6 cellular contexts compared by ENCODE assay signal in genomic region chr5:160349249-160349965, GRCh38. TPM values are rescaled to one million over a fixed set of nuclear protein-coding genes. Genes with fewer than 3 reads are reported as not detected.
"Had no signal": no experiment of that assay in that cellular context is flagged by ENCODE, and none has a peak within 500 bp of the region (broad histone marks: within the 10 kb centered on the region; RNA-seq: fewer than 3 reads in every experiment).

No MANE protein-coding gene starts in this region.

- H3K9me3 Mint-ChIP-seq: GM23338, H9 had no signal

- H3K4me1 Mint-ChIP-seq: IgD-negative memory B cell had no signal

- ATAC-seq: GM23338, HepG2 had no signal

- H2AFZ ChIP-seq: GM23338 had no signal

- H3K4me2 ChIP-seq: GM23338 had no signal

- H3K4me3 ChIP-seq: GM23338 had no signal

- H3K36me3 Mint-ChIP-seq: IgD-negative memory B cell had no signal

- H3K27ac ChIP-seq: HL-60 had no signal

- DNase-seq: H9, HCEC 1CT had no signal

- H3K27ac Mint-ChIP-seq: GM23338 had no signal

- H3K4me3 Mint-ChIP-seq: GM23338, H9, IgD-negative memory B cell had no signal

RNA-seq across cellular contexts. Expression of gene C1QTNF2, which starts 21.0 kb away (rescaled TPM):
- total RNA-seq: HepG2 had no signal
- polyA plus RNA-seq: HepG2, IgD-negative memory B cell had no signal

RNA-seq across cellular contexts. Expression of gene CCNJL, which starts 37.0 kb away (rescaled TPM):
- polyA plus RNA-seq: IgD-negative memory B cell had no signal
